ENCODE assay signal across 23 cellular contexts in the genomic region with DNA sequence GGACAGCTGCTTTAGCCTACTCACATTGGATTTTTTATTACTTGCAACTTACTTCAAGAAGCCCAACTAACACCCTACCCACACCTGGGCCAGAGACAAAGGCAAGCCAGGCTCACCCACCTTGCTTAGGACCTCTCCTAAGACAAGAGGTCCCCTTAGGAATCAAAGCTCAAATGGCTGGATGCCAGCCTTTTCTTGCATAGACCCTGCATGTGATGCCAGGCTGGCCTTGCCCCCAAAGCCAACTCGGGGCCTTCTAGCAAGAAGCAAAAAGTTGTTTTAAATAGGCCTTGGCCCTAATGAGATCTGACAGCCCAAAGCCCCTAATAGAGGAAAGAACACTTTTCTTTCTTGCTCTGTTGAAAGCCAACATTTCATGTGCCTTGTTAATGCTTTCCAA. TPM values are rescaled to one million over a fixed set of nuclear protein-coding genes. Genes with fewer than 3 reads are reported as not detected.
DNase-seq lines count a peak whose midpoint lies in the region; FAIRE-seq and TF ChIP-seq lines count a peak whose summit lies in the region.
"Had no signal": no experiment of that assay in that cellular context is flagged by ENCODE, and none has a peak within 500 bp of the region (broad histone marks: within the 10 kb centered on the region; RNA-seq: fewer than 3 reads in every experiment).

No MANE protein-coding gene starts in this region.

- H3K4me3 ChIP-seq in left ventricle myocardium inferior, result no peak overlapping the region
- H3K4me3 ChIP-seq: PC-9 had no signal

- peaks cover 6% of the 10 kb centered on the region for H3K4me1 Mint-ChIP-seq in chondrocyte (ENCODE audit: low read depth)

- H3K36me3 ChIP-seq in left ventricle myocardium inferior, result peaks cover 67% of the 10 kb centered on the region

- no peak overlapping the region for H3K4me3 Mint-ChIP-seq in chondrocyte (ENCODE audit: unreplicated experiment)
- H3K4me3 Mint-ChIP-seq: CD8-positive, alpha-beta T cell had no signal

- peaks cover 85% of the 10 kb centered on the region for H3K4me1 ChIP-seq in left ventricle myocardium inferior

- no peak overlapping the region for H3K27ac Mint-ChIP-seq in chondrocyte (ENCODE audit: unreplicated experiment)
- H3K27ac Mint-ChIP-seq: CD8-positive, alpha-beta T cell had no signal

- H3K27ac ChIP-seq in left ventricle myocardium inferior (replicated peaks), result peak overlapping the region; percentile 70
- H3K27ac ChIP-seq: PC-9 had no signal

- no peak for DNase-seq in left ventricle myocardium inferior
- DNase-seq in cardiac septum (ENCODE audit: low spot score), result no peak
- peak; percentile 35 for DNase-seq in chondrocyte (ENCODE audit: low spot score)
- peak; percentile 67 for DNase-seq in posterior vena cava (ENCODE audit: low spot score)
- DNase-seq in stimulated activated CD8-positive, alpha-beta memory T cell treated with anti-CD3 and anti-CD28 coated beads, Interleukin-4, amount 100 ng/mL, for 48 hours, result no peak
- DNase-seq in nucleus accumbens (lab: John Stamatoyannopoulos, UW), result no peak
- DNase-seq in NCI-H2107 (lab: John Stamatoyannopoulos, UW), result no peak
- DNase-seq in HTR-8/SVneo (ENCODE audit: insufficient read length, low spot score), result no peak
- DNase-seq: AML-193; CD8-positive, alpha-beta T cell; DND-41; HCEC 1CT; KBM-7; MM.1S; NCI-H1048; NCI-H1436; NCI-H187 treated with DMSO at 0.1 percent for 48 hours; NCI-H2227 treated with DMSO at 0.1 percent for 48 hours; NCI-H510A treated with DMSO at 0.1 percent for 48 hours; NCI-H748 treated with DMSO at 0.1 percent for 48 hours; PC-9; RPMI8226 had no signal

- no peaks in the 10 kb centered on the region for H3K9me3 ChIP-seq in left ventricle myocardium inferior (replicated peaks)

- H3K9me3 Mint-ChIP-seq in chondrocyte (ENCODE audit: low read depth), result no peaks in the 10 kb centered on the region
- H3K9me3 Mint-ChIP-seq: CD8-positive, alpha-beta T cell had no signal

- intact Hi-C loops in left ventricle myocardium inferior (cut with micrococcal nuclease), result no loop called here
- intact Hi-C loops in cardiac septum (cut with DNase I), result no loop called here
- intact Hi-C loops in posterior vena cava (cut with DNase I), result no loop called here

- no peaks in the 10 kb centered on the region for H3K36me3 Mint-ChIP-seq in chondrocyte (ENCODE audit: low read depth)
- H3K36me3 Mint-ChIP-seq: CD8-positive, alpha-beta T cell had no signal

- no peak for TF ChIP-seq CTCF in left ventricle myocardium inferior (IDR thresholded peaks at IDR 0.05; ENCODE audit: borderline replicate concordance)
- TF ChIP-seq CTCF in chondrocyte (IDR thresholded peaks at IDR 0.05), result no peak

- H3K27me3 Mint-ChIP-seq in chondrocyte (ENCODE audit: low read depth), result no peaks in the 10 kb centered on the region

- FAIRE-seq in HTR-8/SVneo (lab: Jason Lieb, UNC), result no peak
- FAIRE-seq: GM12891 had no signal

- H3K27me3 ChIP-seq in left ventricle myocardium inferior (ENCODE audit: low read depth), result no peaks in the 10 kb centered on the region

RNA-seq across cellular contexts. Expression of a gene that starts 20.7 kb away (rescaled TPM):
- total RNA-seq in left ventricle myocardium inferior (82.3 TPM), cardiac septum (54.1 TPM), chondrocyte (1.9 to 2.2 TPM (median 2.1 TPM) in 3 replicates), posterior vena cava (10 to 100 TPM; 21.9 to 31.4 TPM)

Comparison
In these comparisons a context has a peak if more than half of its experiments do, and no peak if none do; other contexts are left out.
1. DNase-seq: peak in chondrocyte (single experiment) and posterior vena cava (single experiment); none in left ventricle myocardium inferior (single experiment), cardiac septum (single experiment), stimulated activated CD8-positive, alpha-beta memory T cell treated with anti-CD3 and anti-CD28 coated beads, Interleukin-4, amount 100 ng/mL, for 48 hours (single experiment), nucleus accumbens (0 of 56), NCI-H2107 (single experiment) and HTR-8/SVneo (single experiment).